In genomic region chr16:17312100-17312732, GRCh38 we compare ENCODE assay signal across 10 cellular contexts.
DNase-seq lines count a peak whose midpoint lies in the region; ATAC-seq and TF ChIP-seq lines count a peak whose summit lies in the region.
"Had no signal": no experiment of that assay in that cellular context is flagged by ENCODE, and none has a peak within 500 bp of the region (broad histone marks: within the 10 kb centered on the region; RNA-seq: fewer than 3 reads in every experiment).

No MANE protein-coding gene starts in this region.

- no peak overlapping the region for H3K4me3 ChIP-seq in right atrium auricular region
- H3K4me3 ChIP-seq in uterus: no peak overlapping the region

- no peak for TF ChIP-seq POLR2A in uterus (IDR thresholded peaks at IDR 0.05)

- H3K36me3 ChIP-seq in right atrium auricular region: no peaks in the 10 kb centered on the region
- H3K36me3 ChIP-seq in uterus: no peaks in the 10 kb centered on the region

- peak overlapping the region; percentile 85 for H3K27ac Mint-ChIP-seq in chondrocyte (ENCODE audit: unreplicated experiment)
- peak overlapping the region in 5 of 6 donors; percentile 47 to 95 (median 89) for H3K27ac Mint-ChIP-seq in naive B cell
- H3K27ac Mint-ChIP-seq: activated CD8-positive, alpha-beta memory T cell treated with anti-CD3 and anti-CD28 coated beads, Interleukin-2, amount 10 ng/mL, durations not matched to agents 7 days and 5 days had no signal

- ATAC-seq in left ventricle myocardium superior (no peak), naive B cell (ENCODE audit: low read depth in 2 of 2) (peak in 1 of 2 donors; percentile 88), GM18867 (IDR thresholded peaks at IDR 0.05; ENCODE audit: unreplicated experiment) (no peak)
- ATAC-seq: activated CD8-positive, alpha-beta memory T cell treated with anti-CD3 and anti-CD28 coated beads, Interleukin-2, amount 10 ng/mL, durations not matched to agents 7 days and 5 days had no signal

- no peak overlapping the region for H3K4me3 Mint-ChIP-seq in chondrocyte (ENCODE audit: unreplicated experiment)
- peak overlapping the region in 4 of 8 donors; percentile 3 to 85 (median 68) for H3K4me3 Mint-ChIP-seq in naive B cell
- H3K4me3 Mint-ChIP-seq: activated CD8-positive, alpha-beta memory T cell treated with anti-CD3 and anti-CD28 coated beads, Interleukin-2, amount 10 ng/mL, durations not matched to agents 7 days and 5 days had no signal

- H3K4me1 Mint-ChIP-seq in chondrocyte (ENCODE audit: low read depth) (peaks cover 30% of the 10 kb centered on the region), naive B cell (peaks cover 40 to 77% (median 66%) of the 10 kb centered on the region in 3 donors)

- H3K9me3 ChIP-seq in right atrium auricular region (no peaks in the 10 kb centered on the region), uterus (no peaks in the 10 kb centered on the region)

- H3K4me1 ChIP-seq in right atrium auricular region (peaks cover 0 to 29% of the 10 kb centered on the region in 2 donors), uterus (peaks cover 0 to 6% of the 10 kb centered on the region in 2 donors)

- H3K9me3 Mint-ChIP-seq in chondrocyte (ENCODE audit: low read depth) (no peaks in the 10 kb centered on the region), naive B cell (peaks cover 0 to 22% (median 8%) of the 10 kb centered on the region in 7 donors)

- no peaks in the 10 kb centered on the region for H3K36me3 Mint-ChIP-seq in chondrocyte (ENCODE audit: low read depth)
- H3K36me3 Mint-ChIP-seq in naive B cell: peaks cover 0 to 27% of the 10 kb centered on the region in 2 donors

- no peaks in the 10 kb centered on the region for H3K27me3 ChIP-seq in right atrium auricular region
- H3K27me3 ChIP-seq in uterus: no peaks in the 10 kb centered on the region

- DNase-seq in right atrium auricular region (ENCODE audit: low spot score): no peak
- DNase-seq in left ventricle myocardium superior: no peak
- DNase-seq in chondrocyte (ENCODE audit: low spot score): no peak
- DNase-seq in naive B cell: no peak
- no peak for DNase-seq in uterus
- no peak for DNase-seq in NCI-H2107 treated with DMSO at 0.1 percent for 48 hours (lab: John Stamatoyannopoulos, UW; ENCODE audit: unreplicated experiment)
- no peak for DNase-seq in SIG-M5 (lab: John Stamatoyannopoulos, UW)
- DNase-seq: activated CD8-positive, alpha-beta memory T cell treated with anti-CD3 and anti-CD28 coated beads, Interleukin-2, amount 10 ng/mL, durations not matched to agents 7 days and 5 days; retina had no signal

- no peaks in the 10 kb centered on the region for H3K27me3 Mint-ChIP-seq in chondrocyte (ENCODE audit: low read depth)
- no peaks in the 10 kb centered on the region for H3K27me3 Mint-ChIP-seq in naive B cell
- H3K27me3 Mint-ChIP-seq: activated CD8-positive, alpha-beta memory T cell treated with anti-CD3 and anti-CD28 coated beads, Interleukin-2, amount 10 ng/mL, durations not matched to agents 7 days and 5 days had no signal

- peak overlapping the region; percentile 77 to 95 for H3K27ac ChIP-seq in right atrium auricular region
- H3K27ac ChIP-seq in uterus: peak overlapping the region; percentile 87 to 88

- intact Hi-C loops in left ventricle myocardium superior (cut with micrococcal nuclease) (no loop called here), uterus (cut with DNase I; ENCODE audit: low total_unique reads) (no loop called here)

- TF ChIP-seq CTCF in right atrium auricular region (IDR thresholded peaks at IDR 0.05) (no peak), chondrocyte (IDR thresholded peaks at IDR 0.05) (no peak), uterus (IDR thresholded peaks at IDR 0.05) (no peak)
